Comparison of ENCODE assay signal across 19 cellular contexts in the genomic region with DNA sequence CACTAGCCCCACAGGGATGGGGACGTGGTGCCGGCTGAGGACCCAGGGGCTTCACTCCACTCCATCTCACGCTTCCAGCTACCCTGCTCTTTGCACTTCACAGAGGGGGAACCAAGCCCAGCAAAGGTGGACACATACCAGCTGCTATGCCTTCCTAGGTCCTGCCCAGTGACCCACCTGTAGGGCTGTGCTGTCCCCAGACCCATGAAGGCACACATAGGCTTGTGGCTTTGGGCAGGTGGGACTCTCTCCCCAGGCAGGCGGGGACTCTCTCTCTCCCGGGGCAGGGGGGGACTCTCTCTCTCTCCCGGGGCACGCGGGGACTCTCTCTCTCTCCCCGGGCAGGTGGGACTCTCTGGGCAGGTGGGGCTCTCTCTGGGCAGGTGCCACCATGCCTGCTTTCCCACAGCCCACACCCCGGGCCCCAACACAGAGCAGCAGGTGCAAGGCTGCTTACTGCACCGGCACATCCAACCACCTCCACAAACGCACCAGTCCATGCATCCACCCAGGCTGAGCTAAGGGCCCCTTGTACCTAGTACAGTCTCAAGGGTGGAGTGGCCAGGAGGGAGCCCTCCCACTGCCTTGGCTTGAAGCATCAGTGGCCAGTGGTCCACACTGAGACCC. TPM values are rescaled to one million over a fixed set of nuclear protein-coding genes. Genes with fewer than 3 reads are reported as not detected.
DNase-seq lines count a peak whose midpoint lies in the region; ATAC-seq and TF ChIP-seq lines count a peak whose summit lies in the region.
"Had no signal": no experiment of that assay in that cellular context is flagged by ENCODE, and none has a peak within 500 bp of the region (broad histone marks: within the 10 kb centered on the region; RNA-seq: fewer than 3 reads in every experiment).

No MANE protein-coding gene starts in this region.

- ATAC-seq in activated naive CD8-positive, alpha-beta T cell treated with anti-CD3 and anti-CD28 coated beads, Interleukin-2, amount 10 ng/mL, durations not matched to agents 7 days and 5 days (ENCODE audit: low read depth), result no peak
- ATAC-seq in activated naive CD8-positive, alpha-beta T cell treated with anti-CD3 and anti-CD28 coated beads, Interleukin-2, amount 50 U/mL, for 24 hours, result no peak
- no peak for ATAC-seq in left cardiac atrium
- ATAC-seq in GM18907 (IDR thresholded peaks at IDR 0.05; ENCODE audit: unreplicated experiment), result no peak
- ATAC-seq: HCT116 had no signal

- H3K4me3 ChIP-seq in stomach, result no peak overlapping the region
- H3K4me3 ChIP-seq: coronary artery, hepatocyte had no signal

- intact Hi-C loops in stomach (cut with DNase I; ENCODE audit: low total_unique reads), result no loop called here
- intact Hi-C loops in left cardiac atrium (cut with DNase I), result no loop called here

- TF ChIP-seq CTCF in stomach (IDR thresholded peaks at IDR 0.05), result no peak

- peaks cover 1% of the 10 kb centered on the region for H3K36me3 Mint-ChIP-seq in activated naive CD8-positive, alpha-beta T cell treated with anti-CD3 and anti-CD28 coated beads, Interleukin-2, amount 10 ng/mL, durations not matched to agents 7 days and 5 days
- peaks cover 5% of the 10 kb centered on the region for H3K36me3 Mint-ChIP-seq in activated naive CD8-positive, alpha-beta T cell treated with anti-CD3 and anti-CD28 coated beads, Interleukin-2, amount 50 U/mL, for 24 hours (ENCODE audit: low read depth)

- TF ChIP-seq EP300 in stomach (IDR thresholded peaks at IDR 0.05), result no peak

- WGBS in stomach, 5 donors, result 80 to 96% (median 88%) methylated on average over 3 to 12 of the region's 12 CpGs

- peaks cover 14 to 42% (median 37%) of the 10 kb centered on the region in 4 donors for H3K4me1 ChIP-seq in stomach

- H3K9me3 ChIP-seq in stomach, result no peaks in the 10 kb centered on the region

- no peaks in the 10 kb centered on the region for H3K9me3 Mint-ChIP-seq in activated naive CD8-positive, alpha-beta T cell treated with anti-CD3 and anti-CD28 coated beads, Interleukin-2, amount 10 ng/mL, durations not matched to agents 7 days and 5 days
- H3K9me3 Mint-ChIP-seq in activated naive CD8-positive, alpha-beta T cell treated with anti-CD3 and anti-CD28 coated beads, Interleukin-2, amount 50 U/mL, for 24 hours, result no peaks in the 10 kb centered on the region
- H3K9me3 Mint-ChIP-seq: activated naive CD4-positive, alpha-beta T cell treated with anti-CD3 and anti-CD28 coated beads for 36 hours; stimulated activated naive CD8-positive, alpha-beta T cell treated with anti-CD3 and anti-CD28 coated beads, Interleukin-15, Interleukin-2, amounts not matched to agents 100 ng/mL and 50 ng/mL, for 24 hours had no signal

- H3K27me3 Mint-ChIP-seq in activated naive CD8-positive, alpha-beta T cell treated with anti-CD3 and anti-CD28 coated beads, Interleukin-2, amount 10 ng/mL, durations not matched to agents 7 days and 5 days, result no peaks in the 10 kb centered on the region
- no peaks in the 10 kb centered on the region for H3K27me3 Mint-ChIP-seq in activated naive CD8-positive, alpha-beta T cell treated with anti-CD3 and anti-CD28 coated beads, Interleukin-2, amount 50 U/mL, for 24 hours
- H3K27me3 Mint-ChIP-seq: stimulated activated naive CD8-positive, alpha-beta T cell treated with anti-CD3 and anti-CD28 coated beads, Interleukin-15, Interleukin-2, amounts not matched to agents 100 ng/mL and 50 ng/mL, for 24 hours had no signal

- TF ChIP-seq POLR2A in stomach (IDR thresholded peaks at IDR 0.05), result no peak

- peak overlapping the region in 3 of 5 donors; percentile 91 to 97 (median 95) for H3K27ac ChIP-seq in stomach

- H3K36me3 ChIP-seq in stomach, result peaks cover 6 to 11% (median 11%) of the 10 kb centered on the region in 4 donors

- H3K4me1 Mint-ChIP-seq in activated naive CD8-positive, alpha-beta T cell treated with anti-CD3 and anti-CD28 coated beads, Interleukin-2, amount 10 ng/mL, durations not matched to agents 7 days and 5 days, result peaks cover 25% of the 10 kb centered on the region
- peaks cover 36% of the 10 kb centered on the region for H3K4me1 Mint-ChIP-seq in activated naive CD8-positive, alpha-beta T cell treated with anti-CD3 and anti-CD28 coated beads, Interleukin-2, amount 50 U/mL, for 24 hours

- H3K4me3 Mint-ChIP-seq in activated naive CD8-positive, alpha-beta T cell treated with anti-CD3 and anti-CD28 coated beads, Interleukin-2, amount 10 ng/mL, durations not matched to agents 7 days and 5 days, result no peak overlapping the region
- H3K4me3 Mint-ChIP-seq in activated naive CD8-positive, alpha-beta T cell treated with anti-CD3 and anti-CD28 coated beads, Interleukin-2, amount 50 U/mL, for 24 hours, result no peak overlapping the region
- H3K4me3 Mint-ChIP-seq: activated naive CD4-positive, alpha-beta T cell treated with anti-CD3 and anti-CD28 coated beads for 36 hours; stimulated activated naive CD8-positive, alpha-beta T cell treated with anti-CD3 and anti-CD28 coated beads, Interleukin-15, Interleukin-2, amounts not matched to agents 100 ng/mL and 50 ng/mL, for 24 hours had no signal

- H3K27ac Mint-ChIP-seq in activated naive CD8-positive, alpha-beta T cell treated with anti-CD3 and anti-CD28 coated beads, Interleukin-2, amount 10 ng/mL, durations not matched to agents 7 days and 5 days, result peak overlapping the region; percentile 64
- no peak overlapping the region for H3K27ac Mint-ChIP-seq in activated naive CD8-positive, alpha-beta T cell treated with anti-CD3 and anti-CD28 coated beads, Interleukin-2, amount 50 U/mL, for 24 hours
- H3K27ac Mint-ChIP-seq: activated naive CD4-positive, alpha-beta T cell treated with anti-CD3 and anti-CD28 coated beads for 36 hours had no signal

- DNase-seq in activated naive CD8-positive, alpha-beta T cell treated with anti-CD3 and anti-CD28 coated beads, Interleukin-2, amount 10 ng/mL, durations not matched to agents 7 days and 5 days, result no peak
- DNase-seq in activated naive CD8-positive, alpha-beta T cell treated with anti-CD3 and anti-CD28 coated beads, Interleukin-2, amount 50 U/mL, for 24 hours, result no peak
- DNase-seq in NCI-H2107 (lab: John Stamatoyannopoulos, UW), result peak; percentile 51
- DNase-seq in germinal center (ENCODE audit: low spot score), result peak; percentile 35
- DNase-seq in stomach, result no peak
- DNase-seq in left cardiac atrium, result no peak
- DNase-seq in activated naive CD4-positive, alpha-beta T cell treated with anti-CD3 and anti-CD28 coated beads, Interleukin-2, amount 50 U/mL, for 16 hours, result no peak
- DNase-seq: activated CD4-positive, alpha-beta T cell treated with anti-CD3 and anti-CD28 coated beads, Interleukin-2, amount 50 U/mL, for 48 hours; activated naive CD4-positive, alpha-beta T cell treated with anti-CD3 and anti-CD28 coated beads for 36 hours; KBM-7; NCI-H1092; stimulated activated CD4-positive, alpha-beta T cell treated with anti-CD3 and anti-CD28 coated beads, Interleukin-15, amount 100 ng/mL, for 24 hours had no signal

- no peaks in the 10 kb centered on the region for H3K27me3 ChIP-seq in stomach
- H3K27me3 ChIP-seq: hepatocyte had no signal

- POLR2A ChIA-PET in activated naive CD8-positive, alpha-beta T cell treated with anti-CD3 and anti-CD28 coated beads, Interleukin-2, amount 10 ng/mL, durations not matched to agents 7 days and 5 days (lab: Charles Lee), result no interaction called here

RNA-seq across cellular contexts. Expression of a gene that starts 13.8 kb away (rescaled TPM):
- 1 to 10 TPM; 2.1 to 4.1 TPM for total RNA-seq in activated naive CD8-positive, alpha-beta T cell treated with anti-CD3 and anti-CD28 coated beads, Interleukin-2, amount 10 ng/mL, durations not matched to agents 7 days and 5 days
- total RNA-seq in stomach (10 to 100 TPM in 1 of 5 donors, 1 to 10 TPM in 4; 2.0 to 13.6 (median 4.4) TPM), left cardiac atrium (10 to 100 TPM in 1 of 2 donors, 1 to 10 TPM in 1; 9.0 to 17.7 TPM)
- polyA plus RNA-seq in stomach, result 10 to 100 TPM in 2 of 3 donors, 1 to 10 TPM in 1; 6.4 to 14.6 (median 10.8) TPM

RNA-seq across cellular contexts. Expression of a gene that starts 47.6 kb away (rescaled TPM):
- total RNA-seq in activated naive CD8-positive, alpha-beta T cell treated with anti-CD3 and anti-CD28 coated beads, Interleukin-2, amount 10 ng/mL, durations not matched to agents 7 days and 5 days, result not detected
- total RNA-seq in stomach (1 to 10 TPM in 1 of 5 donors, not detected in 4; 7.0 TPM), left cardiac atrium (not detected)
- polyA plus RNA-seq in stomach, result under 1 TPM in 2 of 3 donors, not detected in 1; 0.31 to 0.65 TPM
- total RNA-seq: activated naive CD4-positive, alpha-beta T cell treated with anti-CD3 and anti-CD28 coated beads for 36 hours; endothelial cell of umbilical vein; kidney epithelial cell had no signal
- polyA plus RNA-seq: endothelial cell of umbilical vein had no signal

RNA-seq across cellular contexts. Expression of a gene that starts 55.2 kb away (rescaled TPM):
- 10 to 100 TPM; 26.2 to 29.3 TPM for total RNA-seq in activated naive CD8-positive, alpha-beta T cell treated with anti-CD3 and anti-CD28 coated beads, Interleukin-2, amount 10 ng/mL, durations not matched to agents 7 days and 5 days
- total RNA-seq in stomach, result 10 to 100 TPM in 3 of 5 donors, 1 to 10 TPM in 2; 2.3 to 26.6 (median 14.2) TPM
- 1 to 10 TPM; 3.9 to 6.5 (median 5.5) TPM for polyA plus RNA-seq in stomach
- total RNA-seq in left cardiac atrium, result 1 to 10 TPM; 6.6 to 8.5 TPM

RNA-seq across cellular contexts. Expression of a gene that starts 57.4 kb away (rescaled TPM):
- under 1 TPM; 0.19 to 0.26 TPM for total RNA-seq in activated naive CD8-positive, alpha-beta T cell treated with anti-CD3 and anti-CD28 coated beads, Interleukin-2, amount 10 ng/mL, durations not matched to agents 7 days and 5 days
- total RNA-seq in stomach (10 to 100 TPM in 2 of 5 donors, 1 to 10 TPM in 1, under 1 TPM in 1, not detected in 1; 0.58 to 18.3 (median 9.7) TPM), left cardiac atrium (1 to 10 TPM; 4.6 to 7.6 TPM)
- polyA plus RNA-seq in stomach, result 10 to 100 TPM; 21.9 to 31.2 (median 26.0) TPM
- total RNA-seq: activated naive CD4-positive, alpha-beta T cell treated with anti-CD3 and anti-CD28 coated beads for 36 hours had no signal

Comparison
In these comparisons a context has a peak if more than half of its experiments do, and no peak if none do; other contexts are left out.
1. DNase-seq: peak in NCI-H2107 (single experiment) and germinal center (single experiment); none in activated naive CD8-positive, alpha-beta T cell treated with anti-CD3 and anti-CD28 coated beads, Interleukin-2, amount 10 ng/mL, durations not matched to agents 7 days and 5 days (single experiment), activated naive CD8-positive, alpha-beta T cell treated with anti-CD3 and anti-CD28 coated beads, Interleukin-2, amount 50 U/mL, for 24 hours (single experiment), stomach (single experiment), left cardiac atrium (single experiment) and activated naive CD4-positive, alpha-beta T cell treated with anti-CD3 and anti-CD28 coated beads, Interleukin-2, amount 50 U/mL, for 16 hours (single experiment).